ENCODE assay signal across 26 cellular contexts in the genomic region with DNA sequence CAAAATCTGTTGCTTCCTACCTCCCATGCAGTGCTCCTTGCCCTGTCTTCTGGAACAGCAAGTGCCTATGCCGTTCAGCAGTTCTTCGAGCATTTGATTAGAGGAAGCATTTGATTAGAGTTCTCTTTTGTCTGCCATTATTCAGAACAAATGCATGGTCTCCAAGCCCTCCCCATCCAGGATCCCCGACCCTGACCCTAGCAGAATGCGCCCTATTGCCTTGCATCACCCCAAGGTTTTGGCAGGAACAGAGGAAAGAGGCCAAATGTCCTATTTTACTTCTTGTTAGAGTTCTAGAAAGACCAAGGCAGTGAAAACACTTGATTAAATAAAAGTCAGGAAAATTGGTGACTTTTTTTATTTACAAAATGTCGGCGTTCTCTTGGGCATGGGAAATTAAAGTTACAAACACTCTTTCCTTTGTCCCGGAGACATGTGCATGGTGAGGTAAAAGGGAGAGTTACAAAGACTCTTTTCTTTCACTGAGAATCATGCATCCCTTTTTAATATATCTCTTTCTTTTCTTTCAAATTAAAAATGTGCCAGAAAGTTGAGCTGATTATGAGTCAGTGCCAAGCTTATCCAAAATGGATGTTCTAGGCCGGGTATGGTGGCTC.
"Had no signal": no experiment of that assay in that cellular context is flagged by ENCODE, and none has a peak within 500 bp of the region (broad histone marks: within the 10 kb centered on the region; RNA-seq: fewer than 3 reads in every experiment).

No MANE protein-coding gene starts in this region.

- H3K36me3 ChIP-seq: lower lobe of right lung, pancreas, right atrium auricular region, spleen had no signal

- H3K4me3 ChIP-seq: body of pancreas, coronary artery, lower lobe of right lung, pancreas, psoas muscle, right atrium auricular region, spleen, testis had no signal

- DNase-seq: activated CD4-positive, alpha-beta T cell treated with anti-CD3 and anti-CD28 coated beads for 4 hours; activated CD4-positive, alpha-beta T cell treated with anti-CD3 and anti-CD28 coated beads, Interleukin-2, amount 50 U/mL, for 4 hours; activated naive CD4-positive, alpha-beta T cell; activated T-cell treated with anti-CD3 and anti-CD28 coated beads for 4 hours; activated T-cell treated with anti-CD3 and anti-CD28 coated beads, Interleukin-2, amount 50 U/mL, for 72 hours; aorta; body of pancreas; cerebellar nuclear complex; effector memory CD8-positive, alpha-beta T cell; head of caudate nucleus; immature natural killer cell; kidney; lower lobe of right lung; mesenchymal stem cell; naive thymus-derived CD8-positive, alpha-beta T cell; nucleus accumbens; pancreas; psoas muscle; spleen; stimulated activated naive CD4-positive, alpha-beta T cell; T-helper 1 cell; testis; trophoblast cell had no signal

- H3K9me3 ChIP-seq: body of pancreas, lower lobe of right lung, pancreas, psoas muscle, right atrium auricular region, spleen, testis had no signal

- H3K4me1 ChIP-seq: psoas muscle, right atrium auricular region had no signal

- H3K27me3 ChIP-seq: body of pancreas, pancreas, right atrium auricular region, spleen, testis had no signal

- H3K27ac ChIP-seq: body of pancreas, coronary artery, lower lobe of right lung, pancreas, psoas muscle, right atrium auricular region, spleen, testis, VCaP had no signal
